ENCODE assay signal across 9 cellular contexts in genomic region chr3:111338059-111338698, GRCh38.
DNase-seq lines count a peak whose midpoint lies in the region; ATAC-seq and TF ChIP-seq lines count a peak whose summit lies in the region.
"Had no signal": no experiment of that assay in that cellular context is flagged by ENCODE, and none has a peak within 500 bp of the region (broad histone marks: within the 10 kb centered on the region; RNA-seq: fewer than 3 reads in every experiment).

No MANE protein-coding gene starts in this region.

- H3K27ac ChIP-seq in WERI-Rb-1, result no peak overlapping the region

- no peak overlapping the region for H3K4me3 Mint-ChIP-seq in nephron
- H3K4me3 Mint-ChIP-seq: naive B cell had no signal

- in situ Hi-C loops in GM13977 (cut with MboI; ENCODE audit: low pct_unique_long_range_greater_than_20kb, low sequenced_read_pairs, unreplicated experiment), result no loop called here

- no peaks in the 10 kb centered on the region for H3K36me3 Mint-ChIP-seq in nephron (ENCODE audit: low read depth)

- DNase-seq in AG10803 (ENCODE audit: low read depth) (peak; percentile 78), GM13977 (ENCODE audit: low spot score) (peak; percentile 23), NCI-H1105 (lab: John Stamatoyannopoulos, UW) (peak; percentile 42), WERI-Rb-1 (peak; percentile 74), epidermal melanocyte (ENCODE audit: insufficient read length, low spot score) (peak; percentile 51), NOMO-1 (lab: John Stamatoyannopoulos, UW; ENCODE audit: unreplicated experiment in 2 of 2) (no peak)
- DNase-seq: naive B cell had no signal

- no peaks in the 10 kb centered on the region for H3K27me3 Mint-ChIP-seq in nephron (ENCODE audit: low read depth)
- H3K27me3 Mint-ChIP-seq: naive B cell had no signal

- no peak overlapping the region for H3K4me3 ChIP-seq in AG10803 (ENCODE audit: low read length)
- H3K4me3 ChIP-seq in WERI-Rb-1 (ENCODE audit: low read depth, low read length), result no peak overlapping the region

- H3K4me1 Mint-ChIP-seq in nephron, result peaks cover 24% of the 10 kb centered on the region
- H3K4me1 Mint-ChIP-seq: naive B cell had no signal

- no peak for ATAC-seq in GM21526 (IDR thresholded peaks at IDR 0.05; ENCODE audit: low FRiP score, unreplicated experiment)

- no peaks in the 10 kb centered on the region for H3K27me3 ChIP-seq in WERI-Rb-1 (ENCODE audit: insufficient read depth, low read depth, severe bottlenecking)

- TF ChIP-seq CTCF in AG10803 (conservative IDR thresholded peaks at IDR 0.05; ENCODE audit: low read length), result peak; percentile 90
- peak; percentile 68 for TF ChIP-seq CTCF in GM13977 (IDR thresholded peaks at IDR 0.05; ENCODE audit: extremely low read depth, insufficient read depth, missing control alignments)
- peak; percentile 63 for TF ChIP-seq CTCF in WERI-Rb-1 (IDR thresholded peaks at IDR 0.05; ENCODE audit: low read depth, low read length)
- TF ChIP-seq CTCF in nephron (IDR thresholded peaks at IDR 0.05; ENCODE audit: unreplicated experiment in 3 of 3), result peak; percentile 40 to 53 (median 50)

- H3K27ac Mint-ChIP-seq in nephron, result peak overlapping the region in 1 of 3 experiments; percentile 13

- no peaks in the 10 kb centered on the region for H3K36me3 ChIP-seq in WERI-Rb-1

- peaks cover 9% of the 10 kb centered on the region for H3K9me3 Mint-ChIP-seq in nephron

- H3K9me3 ChIP-seq in WERI-Rb-1 (ENCODE audit: severe bottlenecking), result no peaks in the 10 kb centered on the region

Comparison
In these comparisons a context has a peak if more than half of its experiments do, and no peak if none do; other contexts are left out.
1. DNase-seq: peak in AG10803 (single experiment), GM13977 (single experiment), NCI-H1105 (single experiment), WERI-Rb-1 (single experiment) and epidermal melanocyte (single experiment); none in NOMO-1 (0 of 2).
2. Peak in every context shown above with its lines, with median percentiles within 50 percentile points of each other: CTCF ChIP-seq.